28 cellular contexts compared by ENCODE assay signal in genomic region chr2:65046633-65047407, GRCh38. TPM values are rescaled to one million over a fixed set of nuclear protein-coding genes. Genes with fewer than 3 reads are reported as not detected.
A peak's percentile ranks its signal among the peaks of the same experiment; 100 is the strongest.
DNase-seq lines count a peak whose midpoint lies in the region; ATAC-seq, FAIRE-seq and TF ChIP-seq lines count a peak whose summit lies in the region.
"Had no signal": no experiment of that assay in that cellular context is flagged by ENCODE, and none has a peak within 500 bp of the region (broad histone marks: within the 10 kb centered on the region; RNA-seq: fewer than 3 reads in every experiment).

No MANE protein-coding gene starts in this region.

- TF ChIP-seq CTCF in H1 (IDR thresholded peaks at IDR 0.05; ENCODE audit: control extremely low read depth in 1 of 3, insufficient read depth in 1 of 3, low read depth in 1 of 3, low read length in 3 of 3) (no peak), left ventricle myocardium inferior (IDR thresholded peaks at IDR 0.05; ENCODE audit: borderline replicate concordance) (no peak)

- WGBS in H1 (ENCODE audit: extremely low coverage in 1 of 2, insufficient coverage in 1 of 2, insufficient read length in 1 of 2, insufficient replicate concordance in 2 of 2, low coverage in 1 of 2, low lambda C conversion rate in 2 of 2, missing lambda C conversion rate in 1 of 2), 2 experiments: 92% methylated on average over 11 of the region's 11 CpGs; no CpG with 5 or more reads in 1 of the 2 experiments

- no peak overlapping the region for H4K91ac ChIP-seq in H1 (replicated peaks; ENCODE audit: insufficient read length, low read length)

- intact Hi-C loops in left ventricle myocardium inferior (cut with micrococcal nuclease): no loop called here
- intact Hi-C loops in sciatic nerve (cut with DNase I): no loop called here

- H3K14ac ChIP-seq in H1 (ENCODE audit: insufficient read length): no peak overlapping the region

- H3K27me3 Mint-ChIP-seq in T-cell: no peaks in the 10 kb centered on the region
- H3K27me3 Mint-ChIP-seq: CD4-positive, CD25-positive, alpha-beta regulatory T cell had no signal

- H2BK15ac ChIP-seq in H1 (ENCODE audit: low read length): no peak overlapping the region

- H3K56ac ChIP-seq in H1 (replicated peaks; ENCODE audit: insufficient read length, low read depth, low read length): no peak overlapping the region

- peaks cover 49% of the 10 kb centered on the region for H3K4me1 ChIP-seq in BLaER1
- peaks cover 5 to 13% (median 8%) of the 10 kb centered on the region in 4 experiments; a peak in 6 of 7 replicates for H3K4me1 ChIP-seq in H1 (replicated peaks in 1 of 4; ENCODE audit: control insufficient read depth in 3 of 4, insufficient read depth in 4 of 4, low read length in 3 of 4)
- H3K4me1 ChIP-seq in left ventricle myocardium inferior: peaks cover 17% of the 10 kb centered on the region
- H3K4me1 ChIP-seq: BE2C, HAP-1 had no signal

- no peak overlapping the region for H4K8ac ChIP-seq in H1 (ENCODE audit: extremely low read depth, insufficient read depth, low read length)

- peaks cover 0 to 5% (median 0%) of the 10 kb centered on the region in 3 donors for H3K4me1 Mint-ChIP-seq in T-cell

- no peak overlapping the region for H3K4me3 Mint-ChIP-seq in T-cell
- H3K4me3 Mint-ChIP-seq: CD4-positive, CD25-positive, alpha-beta regulatory T cell; HFFc6 had no signal

- no peaks in the 10 kb centered on the region for H3K79me1 ChIP-seq in H1 (ENCODE audit: low read depth, low read length)

- H3K27me3 ChIP-seq in BLaER1 (no peaks in the 10 kb centered on the region), H1 (replicated peaks in 1 of 4; ENCODE audit: control insufficient read depth in 3 of 4, extremely low read depth in 1 of 4, insufficient read depth in 3 of 4, low read length in 3 of 4) (no peaks in the 10 kb centered on the region), left ventricle myocardium inferior (ENCODE audit: low read depth) (no peaks in the 10 kb centered on the region)
- H3K27me3 ChIP-seq: BE2C had no signal

- H3K36me3 ChIP-seq in BLaER1 (peaks cover 49% of the 10 kb centered on the region), H1 (ENCODE audit: control insufficient read depth in 2 of 4, insufficient read depth in 4 of 4, low read length in 3 of 4) (peaks cover 0 to 27% (median 3%) of the 10 kb centered on the region in 4 experiments; a peak in 6 of 8 replicates), left ventricle myocardium inferior (no peaks in the 10 kb centered on the region)
- H3K36me3 ChIP-seq: BE2C, HAP-1 had no signal

- no peak overlapping the region for H3K9ac ChIP-seq in BLaER1
- H3K9ac ChIP-seq in H1 (replicated peaks in 1 of 4; ENCODE audit: extremely low read depth in 1 of 4, low read depth in 3 of 4, low read length in 3 of 4): no peak overlapping the region
- H3K9ac ChIP-seq: GM23248, SK-N-SH had no signal

- H4K5ac ChIP-seq in H1 (ENCODE audit: insufficient read length, low read depth, low read length): no peak overlapping the region

- H3K23me2 ChIP-seq in H1 (ENCODE audit: low read depth, low read length): no peaks in the 10 kb centered on the region

- no peak overlapping the region for H2BK12ac ChIP-seq in H1 (ENCODE audit: low read depth, low read length)

- no peak overlapping the region; the same call in 1 of the 2 replicates for H2AK5ac ChIP-seq in H1 (ENCODE audit: low read depth, low read length)

- ATAC-seq in sciatic nerve: peak; percentile 95
- ATAC-seq in HG03045 (IDR thresholded peaks at IDR 0.05; ENCODE audit: unreplicated experiment): no peak
- ATAC-seq in HG02610 (IDR thresholded peaks at IDR 0.05; ENCODE audit: unreplicated experiment): no peak
- no peak for ATAC-seq in T-cell (replicated peaks in 1 of 4)
- ATAC-seq: Panc1 had no signal

- H3K4ac ChIP-seq in H1 (replicated peaks; ENCODE audit: insufficient read length, low read depth, low read length): no peak overlapping the region

- TF ChIP-seq POLR2A in H1 (IDR thresholded peaks at IDR 0.05; ENCODE audit: control extremely low read depth in 1 of 2, low read depth in 2 of 2, low read length in 2 of 2): no peak

- no peak for FAIRE-seq in H1 (lab: Jason Lieb, UNC)
- FAIRE-seq: D721Med had no signal

- no peak overlapping the region for H3K27ac ChIP-seq in BLaER1
- H3K27ac ChIP-seq in H1 (ENCODE audit: low read depth, low read length): no peak overlapping the region
- peak overlapping the region; percentile 58 for H3K27ac ChIP-seq in left ventricle myocardium inferior (replicated peaks)
- H3K27ac ChIP-seq: GM23248, RWPE1 had no signal

- H2BK120ac ChIP-seq in H1 (replicated peaks; ENCODE audit: low read depth, low read length): no peak overlapping the region

- H3K9me3 Mint-ChIP-seq in T-cell: peaks cover 9 to 21% (median 10%) of the 10 kb centered on the region in 3 donors

- H3K18ac ChIP-seq in H1 (ENCODE audit: extremely low read depth, low read length): no peak overlapping the region

- CTCF ChIA-PET in H1 (lab: Charles Lee; ENCODE audit: partially characterized antibody) (interaction anchor here (0.5 to 4.3 kb wide), 7 partner anchors 8 to 559 kb away, joined by 3 to 16 read pairs (median 3); no protein-coding TSS in a partner anchor), T-cell (lab: Charles Lee) (interaction anchor here in 1 of 2 donors (0.6 to 1.6 kb wide), 3 partner anchors 9 to 719 kb away, joined by 3 to 5 read pairs (median 3); partner anchors contain the start of gene CEP68)

- H3K9me3 ChIP-seq in BLaER1 (peaks cover 53% of the 10 kb centered on the region), H1 (ENCODE audit: insufficient read depth in 2 of 2, low read depth in 1 of 2, low read length in 1 of 2) (peaks cover 10 to 12% of the 10 kb centered on the region in 2 experiments), left ventricle myocardium inferior (replicated peaks) (peaks cover 11% of the 10 kb centered on the region)
- H3K9me3 ChIP-seq: BE2C, HAP-1, SK-N-SH had no signal

- no peak overlapping the region for H2AFZ ChIP-seq in H1 (ENCODE audit: low read length)
- H2AFZ ChIP-seq: GM23248 had no signal

- DNase-seq in H1 (ENCODE audit: low read depth in 1 of 2, low spot score in 2 of 2) (no peak), left ventricle myocardium inferior (no peak), sciatic nerve (ENCODE audit: low spot score) (no peak), T-cell (no peak)
- DNase-seq: 8988T; ACHN; BE2C; CD4-positive, CD25-positive, alpha-beta regulatory T cell; GM23248; HFFc6; Karpas-422; NCI-H1092; NCI-H1417 treated with DMSO at 0.1 percent for 48 hours; NCI-H1694 treated with DMSO at 0.1 percent for 48 hours; NCI-H2081 treated with DMSO at 0.1 percent for 48 hours; NCI-H2171; NCI-H226; NCI-H510A; NCI-H69; SIG-M5; SK-N-SH had no signal

- peaks cover 40% of the 10 kb centered on the region for H3K36me3 Mint-ChIP-seq in T-cell

- TF ChIP-seq EP300 in H1 (IDR thresholded peaks at IDR 0.05; ENCODE audit: borderline replicate concordance in 1 of 2, low read depth in 2 of 2, low read length in 2 of 2): no peak

- POLR2A ChIA-PET in H1 (lab: Charles Lee; ENCODE audit: partially characterized antibody): interaction anchor here (1.0 to 9.5 kb wide), 4 partner anchors 10 to 59 kb away, joined by 3 to 84 read pairs (median 4); partner anchors contain the start of gene CEP68
- POLR2A ChIA-PET in T-cell (lab: Charles Lee): no interaction called here

- no peak overlapping the region for H3K27ac Mint-ChIP-seq in T-cell
- H3K27ac Mint-ChIP-seq: CD4-positive, CD25-positive, alpha-beta regulatory T cell; HFFc6 had no signal

- peak overlapping the region; percentile 66; the same call in 1 of the 2 replicates for H2BK20ac ChIP-seq in H1 (ENCODE audit: low read length)

- no peak overlapping the region for H3K23ac ChIP-seq in H1 (ENCODE audit: insufficient read length)

- peak overlapping the region; percentile 44 for H3K4me2 ChIP-seq in BLaER1
- no peak overlapping the region for H3K4me2 ChIP-seq in H1 (ENCODE audit: insufficient read depth in 1 of 2, low read depth in 2 of 2, low read length in 2 of 2)
- H3K4me2 ChIP-seq: SK-N-SH had no signal

- TF ChIP-seq RAD21 in H1 (IDR thresholded peaks at IDR 0.05 in 1 of 2, conservative IDR thresholded peaks at IDR 0.05 in 1 of 2; ENCODE audit: low read depth in 2 of 2, low read length in 2 of 2): no peak

- no peaks in the 10 kb centered on the region for H3K79me2 ChIP-seq in H1 (ENCODE audit: control insufficient read depth in 1 of 2, insufficient read depth in 2 of 2, low read length in 2 of 2)

- H4K20me1 ChIP-seq in BLaER1: no peaks in the 10 kb centered on the region
- no peaks in the 10 kb centered on the region for H4K20me1 ChIP-seq in H1 (replicated peaks in 1 of 2; ENCODE audit: control insufficient read depth in 1 of 2, insufficient read depth in 2 of 2, low read length in 2 of 2)

- no peak overlapping the region for H3K4me3 ChIP-seq in BLaER1
- no peak overlapping the region for H3K4me3 ChIP-seq in H1 (ENCODE audit: extremely low read depth in 1 of 4, insufficient read depth in 2 of 4, low read depth in 3 of 4, low read length in 4 of 4)
- no peak overlapping the region for H3K4me3 ChIP-seq in left ventricle myocardium inferior
- H3K4me3 ChIP-seq: GM23248, HAP-1 had no signal

- H2BK5ac ChIP-seq in H1 (ENCODE audit: low read depth, low read length): no peak overlapping the region; the same call in 1 of the 2 replicates

TF ChIP-seq in H1, 55 proteins besides CTCF, POLR2A, EP300 and RAD21 (continues in another document):
- TF ChIP-seq CHD1 (IDR thresholded peaks at IDR 0.05; ENCODE audit: low read depth, low read length): no peak

RNA-seq across cellular contexts. Expression of gene CEP68, which starts 9.4 kb away (rescaled TPM):
- 22.5 and 23.2 TPM in 2 replicates for total RNA-seq in H1 (2021; fragmentation: NEBNext Ultra II Directional; extraction: Animal tissue kit (Norgen Biotek cat#: 25700))
- polyA plus RNA-seq in H1 (2011; rRNA removed): 24.7 and 35.5 TPM in 2 replicates
- polyA plus RNA-seq in H1 (2011; cell fraction: cytosol; rRNA removed): 20.4 TPM
- 40.5 TPM for polyA plus RNA-seq in H1 (2011; cell fraction: nucleus; rRNA removed)
- polyA plus RNA-seq in H1 (2012, experiment 1 of 2): 16.9 to 20.7 TPM (median 18.1 TPM) in 4 replicates
- polyA plus RNA-seq in H1 (2012, experiment 2 of 2): 6.4 TPM
- polyA plus RNA-seq in H1 (2013, experiment 1 of 2): 13.5 TPM
- polyA plus RNA-seq in H1 (2013, experiment 2 of 2): 12.5 TPM
- 34.2 and 41.1 TPM in 2 replicates for polyA minus RNA-seq in H1 (2011; rRNA and poly(A)+ RNA removed)
- 15.8 TPM for polyA minus RNA-seq in H1 (2011; cell fraction: cytosol; rRNA and poly(A)+ RNA removed)
- 40.5 TPM for polyA minus RNA-seq in H1 (2011; cell fraction: nucleus; rRNA and poly(A)+ RNA removed)
- total RNA-seq in left ventricle myocardium inferior (20.2 TPM), sciatic nerve (29.1 TPM), T-cell (10 to 100 TPM; 24.1 to 41.4 (median 37.4) TPM)

RNA-seq across cellular contexts. Expression of gene SLC1A4, which starts 57.6 kb away (rescaled TPM):
- 0.57 and 0.86 TPM in 2 replicates for total RNA-seq in H1 (2021; fragmentation: NEBNext Ultra II Directional; extraction: Animal tissue kit (Norgen Biotek cat#: 25700))
- polyA plus RNA-seq in H1 (2011; rRNA removed): 0.44 and 0.71 TPM in 2 replicates
- polyA plus RNA-seq in H1 (2011; cell fraction: cytosol; rRNA removed): 0.54 TPM
- polyA plus RNA-seq in H1 (2011; cell fraction: nucleus; rRNA removed): 0.93 TPM
- polyA plus RNA-seq in H1 (2012, experiment 1 of 2): 0.47 to 0.60 TPM (median 0.50 TPM) in 4 replicates
- polyA plus RNA-seq in H1 (2012, experiment 2 of 2): 0.39 TPM
- 0.30 TPM for polyA plus RNA-seq in H1 (2013, experiment 1 of 2)
- 0.28 TPM for polyA plus RNA-seq in H1 (2013, experiment 2 of 2)
- polyA minus RNA-seq in H1 (2011; rRNA and poly(A)+ RNA removed): 0.76 and 0.85 TPM in 2 replicates
- 0.37 TPM for polyA minus RNA-seq in H1 (2011; cell fraction: cytosol; rRNA and poly(A)+ RNA removed)
- polyA minus RNA-seq in H1 (2011; cell fraction: nucleus; rRNA and poly(A)+ RNA removed): 1.1 TPM
- total RNA-seq in left ventricle myocardium inferior: 13.2 TPM
- total RNA-seq in sciatic nerve: 14.3 TPM
- total RNA-seq in T-cell: 10 to 100 TPM in 2 of 5 donors, 1 to 10 TPM in 3; 1.9 to 13.8 (median 9.8) TPM
